Comparison of ENCODE assay signal across 16 cellular contexts in the genomic region with DNA sequence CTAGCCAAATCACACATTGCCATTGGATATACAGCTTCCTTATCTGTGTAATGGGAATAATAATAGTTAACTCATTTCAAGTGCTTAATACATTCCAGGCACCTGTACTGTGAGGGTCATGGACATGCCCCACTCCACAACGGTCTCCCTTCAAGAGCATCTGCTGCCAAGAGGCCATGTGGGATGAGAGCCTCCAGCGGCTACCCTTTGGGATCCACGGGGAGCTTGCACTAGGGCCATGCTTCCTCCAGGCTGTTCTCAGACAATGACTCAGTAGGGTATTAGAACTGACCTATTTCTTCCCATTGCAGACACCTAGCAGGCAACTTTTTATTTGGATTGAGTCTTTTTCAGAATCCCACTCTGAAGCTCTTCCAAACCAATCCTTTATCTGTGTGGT.
"Had no signal": no experiment of that assay in that cellular context is flagged by ENCODE, and none has a peak within 500 bp of the region (broad histone marks: within the 10 kb centered on the region; RNA-seq: fewer than 3 reads in every experiment).

No MANE protein-coding gene starts in this region.

- H3K4me2 ChIP-seq: smooth muscle cell had no signal

- DNase-seq: activated CD4-positive, alpha-beta T cell treated with anti-CD3 and anti-CD28 coated beads, Interleukin-2, amount 50 U/mL, for 4 hours; activated naive CD4-positive, alpha-beta T cell treated with anti-CD3 and anti-CD28 coated beads for 36 hours; activated T-cell treated with anti-CD3 and anti-CD28 coated beads, Interleukin-2, amount 50 U/mL, for 1 hour; dorsolateral prefrontal cortex; erythroblast; right lobe of liver; stimulated activated naive CD8-positive, alpha-beta T cell treated with anti-CD3 and anti-CD28 coated beads, Interleukin-15, Interleukin-2, amounts not matched to agents 100 U/mL and 50 U/mL, for 24 hours; transverse colon had no signal

- H3K4me3 Mint-ChIP-seq: activated naive CD4-positive, alpha-beta T cell treated with anti-CD3 and anti-CD28 coated beads for 36 hours; neural crest cell; T-helper 2 cell treated with Interferon-gamma antibody and Interleukin-4, amounts not matched to agents 5 μg/mL and 100 μg/mL, for 36 hours had no signal

- H3K4me3 ChIP-seq: cardiac muscle cell, dorsolateral prefrontal cortex, lung, ovary, right lobe of liver, smooth muscle cell, transverse colon had no signal

- H3K9me3 Mint-ChIP-seq: activated naive CD4-positive, alpha-beta T cell treated with anti-CD3 and anti-CD28 coated beads for 36 hours; neural crest cell; T-helper 2 cell treated with Interferon-gamma antibody and Interleukin-4, amounts not matched to agents 5 μg/mL and 100 μg/mL, for 36 hours had no signal

- ATAC-seq: activated CD4-positive, CD25-positive, alpha-beta regulatory T cell treated with anti-CD3 and anti-CD28 coated beads, Interleukin-2, amount 50 U/mL, for 24 hours; stimulated activated naive CD8-positive, alpha-beta T cell treated with anti-CD3 and anti-CD28 coated beads, Interleukin-15, Interleukin-2, amounts not matched to agents 100 U/mL and 50 U/mL, for 24 hours had no signal

- H3K9me3 ChIP-seq: ovary, right lobe of liver, transverse colon had no signal

- H3K4me1 ChIP-seq: right lobe of liver, transverse colon had no signal

- H3K27me3 ChIP-seq: cardiac muscle cell, dorsolateral prefrontal cortex, ovary, right lobe of liver, transverse colon had no signal

- H3K27ac ChIP-seq: cardiac muscle cell, dorsolateral prefrontal cortex, ovary, right lobe of liver, transverse colon had no signal

- H3K36me3 ChIP-seq: cardiac muscle cell, ovary, right lobe of liver, transverse colon had no signal

- H3K27ac Mint-ChIP-seq: activated naive CD4-positive, alpha-beta T cell treated with anti-CD3 and anti-CD28 coated beads for 36 hours; activated T-helper 2 cell treated with anti-CD3 and anti-CD28 coated beads, Interferon-gamma antibody, Interleukin-2, Interleukin-4, amounts not matched to agents 10 μg/mL and 5 μg/mL and 100 μg/mL, durations not matched to agents 14 hours and 24 hours and 36 hours; T-helper 2 cell treated with Interferon-gamma antibody and Interleukin-4, amounts not matched to agents 5 μg/mL and 100 μg/mL, for 36 hours had no signal
